1 cellular context compared by ENCODE assay signal in genomic region chr4:151921811-151922210, GRCh38.
TF ChIP-seq lines count a peak whose summit lies in the region.

No MANE protein-coding gene starts in this region.

TF ChIP-seq in GM23338, 12 proteins besides CTCF, POLR2A, EP300 and RAD21 (continued from another document):
- TF ChIP-seq ZNF462 (CRISPR knock-in tag; IDR thresholded peaks at IDR 0.05) = no peak
